1 cellular context compared by ENCODE assay signal in genomic region chr2:19503915-19504314, GRCh38.
TF ChIP-seq lines count a peak whose summit lies in the region.

No MANE protein-coding gene starts in this region.

TF ChIP-seq in A549, 52 proteins besides CTCF, POLR2A, EP300 and RAD21 (continued from another document):
- TF ChIP-seq USF2 (IDR thresholded peaks at IDR 0.05) = no peak
